ENCODE assay signal across 8 cellular contexts in genomic region chr5:34657550-34657921, GRCh38. TPM values are rescaled to one million over a fixed set of nuclear protein-coding genes. Genes with fewer than 3 reads are reported as not detected.
A peak's percentile ranks its signal among the peaks of the same experiment; 100 is the strongest.
DNase-seq lines count a peak whose midpoint lies in the region; ATAC-seq, FAIRE-seq and TF ChIP-seq lines count a peak whose summit lies in the region.

No MANE protein-coding gene starts in this region.

- CTCF ChIA-PET in CD4-positive, alpha-beta memory T cell (lab: Charles Lee; ENCODE audit: partially characterized antibody) = no interaction called here
- CTCF ChIA-PET in mammary epithelial cell (lab: Charles Lee; ENCODE audit: low non-redundant PET) = interaction anchor here (0.6 kb wide), 1 partner anchor 123 kb away, joined by 3 read pairs; no protein-coding TSS in a partner anchor
- CTCF ChIA-PET in HepG2 (lab: Yijun Ruan, JAX; ENCODE audit: low intra/inter-chr PET ratio, low total read pairs) = no interaction called here

- BruUV-seq in mammary epithelial cell (replicated peaks; lab: Mats Ljungman, UMichigan) = no TSS peak
- BruUV-seq in HepG2 (replicated peaks; lab: Mats Ljungman, UMichigan) = no TSS peak

- peaks cover 12 to 28% (median 22%) of the 10 kb centered on the region in 4 donors for H3K4me1 Mint-ChIP-seq in CD4-positive, alpha-beta memory T cell
- H3K4me1 Mint-ChIP-seq in IgD-negative memory B cell = peaks cover 16 to 19% (median 16%) of the 10 kb centered on the region in 3 donors

- in situ Hi-C loops in mammary epithelial cell (cut with MboI; ENCODE audit: low sequenced_read_pairs in 2 of 2) (no loop called here), HepG2 (cut with HindIII; ENCODE audit: extremely low pct_ligation_motif_present, low pct_unique_long_range_greater_than_20kb) (loop anchor here (10.0 kb wide), 1 partner anchor 173 kb away; no protein-coding TSS in a partner anchor)

- ATAC-seq in HepG2 (peak; percentile 45), HG03135 (IDR thresholded peaks at IDR 0.05; ENCODE audit: unreplicated experiment) (no peak), GM18858 (IDR thresholded peaks at IDR 0.05; ENCODE audit: unreplicated experiment) (no peak)

- peak overlapping the region; percentile 97 for H3K4me2 ChIP-seq in mammary epithelial cell (ENCODE audit: insufficient read depth, low read depth, low read length)
- H3K4me2 ChIP-seq in HepG2 (ENCODE audit: low read depth, low read length) = peak overlapping the region; percentile 96

- H3K9me3 Mint-ChIP-seq in CD4-positive, alpha-beta memory T cell = peaks cover 0 to 3% (median 0%) of the 10 kb centered on the region in 8 donors
- H3K9me3 Mint-ChIP-seq in IgD-negative memory B cell = no peaks in the 10 kb centered on the region

- no peak for DNase-seq in CD4-positive, alpha-beta memory T cell
- DNase-seq in mammary epithelial cell (peak; percentile 34), HepG2 (ENCODE audit: low spot score) (peak; percentile 16), mucosa of gallbladder (ENCODE audit: low spot score) (no peak)

- no peak overlapping the region for H3K27ac ChIP-seq in CD4-positive, alpha-beta memory T cell (ENCODE audit: low read depth, low read length)
- H3K27ac ChIP-seq in mammary epithelial cell (ENCODE audit: insufficient read depth, low read depth, low read length) (peak overlapping the region; percentile 68), HepG2 (ENCODE audit: extremely low read length, insufficient read depth, low read length) (no peak overlapping the region), thymus (ENCODE audit: low read depth) (no peak overlapping the region)

- peak overlapping the region; percentile 67 for H3K9ac ChIP-seq in mammary epithelial cell (ENCODE audit: insufficient read depth, low read length)
- H3K9ac ChIP-seq in HepG2 (ENCODE audit: insufficient read depth, low read depth, low read length) = peak overlapping the region; percentile 72

- H3K4me3 Mint-ChIP-seq in CD4-positive, alpha-beta memory T cell = peak overlapping the region; percentile 76 to 86 (median 82)
- peak overlapping the region; percentile 4 to 86 (median 66) for H3K4me3 Mint-ChIP-seq in IgD-negative memory B cell

- TF ChIP-seq RAD21 in HepG2 (CRISPR knock-in tag; IDR thresholded peaks at IDR 0.05) = no peak

- no peaks in the 10 kb centered on the region for H3K9me3 ChIP-seq in CD4-positive, alpha-beta memory T cell (ENCODE audit: control insufficient read depth in 1 of 2, low read length in 2 of 2)
- H3K9me3 ChIP-seq in mammary epithelial cell (replicated peaks; ENCODE audit: insufficient read depth, low read length) (no peaks in the 10 kb centered on the region), HepG2 (ENCODE audit: low read length) (no peaks in the 10 kb centered on the region), thymus (ENCODE audit: control insufficient read depth) (no peaks in the 10 kb centered on the region)

- H3K4me1 ChIP-seq in CD4-positive, alpha-beta memory T cell (ENCODE audit: insufficient read depth, low read length) = peaks cover 15% of the 10 kb centered on the region
- peaks cover 16% of the 10 kb centered on the region for H3K4me1 ChIP-seq in mammary epithelial cell (ENCODE audit: insufficient read depth, low read length)
- H3K4me1 ChIP-seq in HepG2 (ENCODE audit: insufficient read depth, low read length) = peaks cover 25% of the 10 kb centered on the region
- H3K4me1 ChIP-seq in thymus (ENCODE audit: control insufficient read depth, insufficient read depth, low read length) = peaks cover 9% of the 10 kb centered on the region

- peaks cover 6% of the 10 kb centered on the region for H3K27me3 ChIP-seq in CD4-positive, alpha-beta memory T cell (ENCODE audit: insufficient read depth, low read length)
- no peaks in the 10 kb centered on the region for H3K27me3 ChIP-seq in mammary epithelial cell (ENCODE audit: insufficient read depth, low read length)
- peaks cover 1 to 4% of the 10 kb centered on the region in 2 experiments; a peak in 3 of 5 replicates for H3K27me3 ChIP-seq in HepG2 (ENCODE audit: control insufficient read depth in 1 of 2, insufficient read depth in 2 of 2, low read length in 2 of 2)
- peaks cover 13% of the 10 kb centered on the region for H3K27me3 ChIP-seq in thymus (ENCODE audit: control insufficient read depth, insufficient read depth)

- H2AFZ ChIP-seq in mammary epithelial cell (ENCODE audit: low read depth, low read length) = peak overlapping the region; percentile 98
- H2AFZ ChIP-seq in HepG2 (ENCODE audit: low read length) = no peak overlapping the region

- H3K27me3 Mint-ChIP-seq in CD4-positive, alpha-beta memory T cell = peaks cover 5 to 31% of the 10 kb centered on the region in 2 donors
- H3K27me3 Mint-ChIP-seq in IgD-negative memory B cell = peaks cover 54% of the 10 kb centered on the region

- H4K20me1 ChIP-seq in mammary epithelial cell (ENCODE audit: insufficient read depth, low read length) = no peaks in the 10 kb centered on the region
- H4K20me1 ChIP-seq in HepG2 (ENCODE audit: insufficient read depth, low read length) = no peaks in the 10 kb centered on the region

- TF ChIP-seq CTCF in mammary epithelial cell (conservative IDR thresholded peaks at IDR 0.05 in 1 of 2, IDR thresholded peaks at IDR 0.05 in 1 of 2; ENCODE audit: extremely low read depth in 1 of 2, insufficient read depth in 1 of 2, low read depth in 1 of 2, low read length in 2 of 2) (no peak), HepG2 (CRISPR knock-in tag; IDR thresholded peaks at IDR 0.05) (no peak)

- H3K36me3 Mint-ChIP-seq in CD4-positive, alpha-beta memory T cell = peaks cover 0 to 4% of the 10 kb centered on the region in 2 donors
- H3K36me3 Mint-ChIP-seq in IgD-negative memory B cell = peaks cover 2% of the 10 kb centered on the region

- H3K4me3 ChIP-seq in CD4-positive, alpha-beta memory T cell (ENCODE audit: low read length in 2 of 2) = peak overlapping the region in 1 of 2 donors; percentile 62
- H3K4me3 ChIP-seq in mammary epithelial cell (replicated peaks in 1 of 3; ENCODE audit: insufficient read depth in 1 of 3, low read depth in 2 of 3, low read length in 3 of 3) (peak overlapping the region; percentile 79 to 95 (median 83)), HepG2 (replicated peaks in 1 of 3; ENCODE audit: insufficient read depth in 1 of 3, low read depth in 2 of 3, low read length in 3 of 3) (peak overlapping the region; percentile 85 to 88 (median 87)), thymus (ENCODE audit: low read length) (peak overlapping the region; percentile 59)

- TF ChIP-seq EP300 in HepG2 (IDR thresholded peaks at IDR 0.05; ENCODE audit: low read depth in 2 of 2, low read length in 2 of 2) (no peak), HepG2 (CRISPR knock-in tag; IDR thresholded peaks at IDR 0.05; ENCODE audit: borderline replicate concordance) (no peak)

- intact Hi-C loops in CD4-positive, alpha-beta memory T cell (cut with micrococcal nuclease) = loop anchor here (10.0 kb wide), 1 partner anchor 267 kb away; the partner anchor contains the start of gene DNAJC21
- intact Hi-C loops in mammary epithelial cell (cut with micrococcal nuclease) (loop anchor here (2.0 to 10.0 kb wide), 3 partner anchors 120 to 177 kb away; partner anchors contain the start of gene TTC23L), HepG2 (cut with micrococcal nuclease; ENCODE audit: unreplicated experiment) (loop anchor here (2.0 to 5.0 kb wide), 3 partner anchors 100 to 260 kb away; partner anchors contain the start of genes BRIX1 and RAD1)

- TF ChIP-seq POLR2A in HepG2 (IDR thresholded peaks at IDR 0.05; ENCODE audit: insufficient read depth in 1 of 2, low read depth in 2 of 2, low read length in 2 of 2) = no peak

- H3K27ac Mint-ChIP-seq in CD4-positive, alpha-beta memory T cell = peak overlapping the region in 4 of 7 donors; percentile 39 to 68 (median 60)
- no peak overlapping the region for H3K27ac Mint-ChIP-seq in IgD-negative memory B cell

- no peak for FAIRE-seq in HepG2 (lab: Jason Lieb, UNC)

- no peaks in the 10 kb centered on the region for H3K36me3 ChIP-seq in CD4-positive, alpha-beta memory T cell (ENCODE audit: insufficient read depth, low read length)
- H3K36me3 ChIP-seq in mammary epithelial cell (ENCODE audit: insufficient read depth, low read length) = no peaks in the 10 kb centered on the region
- H3K36me3 ChIP-seq in HepG2 (replicated peaks in 1 of 2; ENCODE audit: control insufficient read depth in 1 of 2, insufficient read depth in 2 of 2, low read length in 2 of 2) = no peaks in the 10 kb centered on the region
- H3K36me3 ChIP-seq in thymus (ENCODE audit: control insufficient read depth, insufficient read depth) = no peaks in the 10 kb centered on the region

- WGBS in mammary epithelial cell (ENCODE audit: low coverage, missing lambda C conversion rate) = 5% methylated on average over 17 of the region's 20 CpGs
- 8% methylated on average over 7 of the region's 20 CpGs for WGBS in HepG2 (ENCODE audit: low lambda C conversion rate)
- WGBS in thymus = 15% methylated on average over 20 of the region's 20 CpGs

- peaks cover 55% of the 10 kb centered on the region for H3K79me2 ChIP-seq in mammary epithelial cell (ENCODE audit: insufficient read depth, low read length)
- H3K79me2 ChIP-seq in HepG2 (ENCODE audit: insufficient read depth, low read length) = peaks cover 11% of the 10 kb centered on the region

- dilution Hi-C loops in mammary epithelial cell (cut with HindIII; ENCODE audit: low sequenced_read_pairs) = no loop called here

- POLR2A ChIA-PET in CD4-positive, alpha-beta memory T cell (lab: Charles Lee; ENCODE audit: partially characterized antibody) = no interaction called here
- POLR2A ChIA-PET in HepG2 (lab: Yijun Ruan, JAX) = interaction anchor here (2.6 kb wide), 1 partner anchor 181 kb away, joined by 9 read pairs; the partner anchor contains the start of gene TTC23L

RNA-seq across cellular contexts. Expression of gene RAI14, which starts 1.4 kb away (rescaled TPM):
- 1 to 10 TPM; 1.9 to 2.6 TPM for total RNA-seq in CD4-positive, alpha-beta memory T cell
- polyA plus RNA-seq in CD4-positive, alpha-beta memory T cell = 1 to 10 TPM in 1 of 2 donors, under 1 TPM in 1; 0.15 to 2.4 TPM
- polyA plus RNA-seq in IgD-negative memory B cell (1.2 TPM), mammary epithelial cell (46.7 TPM), HepG2 (2011; rRNA removed) (12.3 and 12.6 TPM in 2 replicates), thymus (6.0 TPM)
- total RNA-seq in mammary epithelial cell (100 to 1,000 TPM; 114 to 184 TPM), HepG2 (2016; rRNA removed; fragmentation: Illumina TruSeq; extraction: Trizol) (18.2 and 26.6 TPM in 2 replicates), mucosa of gallbladder (56.0 TPM)
- polyA minus RNA-seq in mammary epithelial cell = 258 TPM
- total RNA-seq in HepG2 (2016; cell fraction: cytosol; rRNA removed; fragmentation: Illumina TruSeq; extraction: Trizol; ENCODE audit: low read depth) = 2.0 and 2.7 TPM in 2 replicates
- total RNA-seq in HepG2 (2016; cell fraction: insoluble cytoplasmic fraction; rRNA removed; fragmentation: Illumina TruSeq; extraction: Trizol) = 18.6 and 25.3 TPM in 2 replicates
- 10.1 and 10.7 TPM in 2 replicates for total RNA-seq in HepG2 (2016; cell fraction: membrane; rRNA removed; fragmentation: Illumina TruSeq; extraction: Trizol)
- 12.7 and 16.1 TPM in 2 replicates for total RNA-seq in HepG2 (2016; cell fraction: nucleus; rRNA removed; fragmentation: Illumina TruSeq; extraction: Trizol)
- 8.2 and 17.6 TPM in 2 replicates for polyA plus RNA-seq in HepG2 (2011; cell fraction: cytosol; rRNA removed)
- 9.7 and 9.9 TPM in 2 replicates for polyA plus RNA-seq in HepG2 (2011; cell fraction: nucleus; rRNA removed)
- 9.8 and 13.8 TPM in 2 replicates for polyA plus RNA-seq in HepG2 (2012)
- polyA plus RNA-seq in HepG2 (2016; cell fraction: cytosol; fragmentation: Illumina TruSeq; extraction: Trizol; ENCODE audit: low read depth) = 2.3 and 2.9 TPM in 2 replicates
- 21.5 and 21.9 TPM in 2 replicates for polyA plus RNA-seq in HepG2 (2016; cell fraction: insoluble cytoplasmic fraction; fragmentation: Illumina TruSeq; extraction: Trizol; ENCODE audit: low read depth)
- polyA plus RNA-seq in HepG2 (2016; cell fraction: membrane; fragmentation: Illumina TruSeq; extraction: Trizol; ENCODE audit: low read depth) = 4.3 and 5.3 TPM in 2 replicates
- polyA plus RNA-seq in HepG2 (2016; cell fraction: nucleus; fragmentation: Illumina TruSeq; extraction: Trizol; ENCODE audit: insufficient read depth, low read depth) = 12.4 and 16.3 TPM in 2 replicates
- 23.8 and 42.0 TPM in 2 replicates for polyA minus RNA-seq in HepG2 (2011; rRNA and poly(A)+ RNA removed; ENCODE audit: low replicate concordance)
- 5.7 and 14.3 TPM in 2 replicates for polyA minus RNA-seq in HepG2 (2011; cell fraction: cytosol; rRNA and poly(A)+ RNA removed)
- polyA minus RNA-seq in HepG2 (2011; cell fraction: nucleus; rRNA and poly(A)+ RNA removed) = 13.2 and 14.3 TPM in 2 replicates

Comparison
In these comparisons a context has a peak if more than half of its experiments do, and no peak if none do; other contexts are left out.
1. DNase-seq: peak in mammary epithelial cell (single experiment) and HepG2 (single experiment); none in CD4-positive, alpha-beta memory T cell (0 of 5) and mucosa of gallbladder (single experiment).
2. H3K27ac Mint-ChIP-seq: peak in CD4-positive, alpha-beta memory T cell (4 of 7); none in IgD-negative memory B cell (0 of 3).